ENCODE assay signal across 1 cellular context in genomic region chr9:101533334-101534187, GRCh38.
TF ChIP-seq lines count a peak whose summit lies in the region.

Gene RNF20 (plus strand): TSS chr9:101533853. CDS start chr9:101535424, 1,571 bp downstream.

TF ChIP-seq in HepG2, 621 proteins besides CTCF, POLR2A, EP300 and RAD21 (continued from another document and continues in another):
- TF ChIP-seq, protein P1, sequence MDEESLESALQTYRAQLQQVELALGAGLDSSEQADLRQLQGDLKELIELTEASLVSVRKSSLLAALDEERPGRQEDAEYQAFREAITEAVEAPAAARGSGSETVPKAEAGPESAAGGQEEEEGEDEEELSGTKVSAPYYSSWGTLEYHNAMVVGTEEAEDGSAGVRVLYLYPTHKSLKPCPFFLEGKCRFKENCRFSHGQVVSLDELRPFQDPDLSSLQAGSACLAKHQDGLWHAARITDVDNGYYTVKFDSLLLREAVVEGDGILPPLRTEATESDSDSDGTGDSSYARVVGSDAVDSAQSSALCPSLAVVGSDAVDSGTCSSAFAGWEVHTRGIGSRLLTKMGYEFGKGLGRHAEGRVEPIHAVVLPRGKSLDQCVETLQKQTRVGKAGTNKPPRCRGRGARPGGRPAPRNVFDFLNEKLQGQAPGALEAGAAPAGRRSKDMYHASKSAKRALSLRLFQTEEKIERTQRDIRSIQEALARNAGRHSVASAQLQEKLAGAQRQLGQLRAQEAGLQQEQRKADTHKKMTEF (CRISPR knock-in tag; IDR thresholded peaks at IDR 0.05), result peak; percentile 59
- no peak for TF ChIP-seq ZNF773 (CRISPR knock-in tag; IDR thresholded peaks at IDR 0.05; ENCODE audit: borderline replicate concordance)
- peak; percentile 92 for TF ChIP-seq KAT8 (CRISPR knock-in tag; IDR thresholded peaks at IDR 0.05)
- TF ChIP-seq ZSCAN30 (CRISPR knock-in tag; IDR thresholded peaks at IDR 0.05), result no peak
- TF ChIP-seq ZKSCAN8 (CRISPR knock-in tag; IDR thresholded peaks at IDR 0.05; ENCODE audit: borderline replicate concordance), result no peak
- TF ChIP-seq, protein P2, sequence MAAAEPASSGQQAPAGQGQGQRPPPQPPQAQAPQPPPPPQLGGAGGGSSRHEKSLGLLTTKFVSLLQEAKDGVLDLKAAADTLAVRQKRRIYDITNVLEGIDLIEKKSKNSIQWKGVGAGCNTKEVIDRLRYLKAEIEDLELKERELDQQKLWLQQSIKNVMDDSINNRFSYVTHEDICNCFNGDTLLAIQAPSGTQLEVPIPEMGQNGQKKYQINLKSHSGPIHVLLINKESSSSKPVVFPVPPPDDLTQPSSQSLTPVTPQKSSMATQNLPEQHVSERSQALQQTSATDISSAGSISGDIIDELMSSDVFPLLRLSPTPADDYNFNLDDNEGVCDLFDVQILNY (CRISPR knock-in tag; conservative IDR thresholded peaks at IDR 0.05), result peak; percentile 47; the same call in 1 of the 2 replicates
- TF ChIP-seq ZBTB40 (IDR thresholded peaks at IDR 0.05), result peak; percentile 81
- TF ChIP-seq ZBTB40 (CRISPR knock-in tag; IDR thresholded peaks at IDR 0.05), result no peak; the same call in 1 of the 2 replicates
- TF ChIP-seq, protein P3, sequence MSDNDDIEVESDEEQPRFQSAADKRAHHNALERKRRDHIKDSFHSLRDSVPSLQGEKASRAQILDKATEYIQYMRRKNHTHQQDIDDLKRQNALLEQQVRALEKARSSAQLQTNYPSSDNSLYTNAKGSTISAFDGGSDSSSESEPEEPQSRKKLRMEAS (IDR thresholded peaks at IDR 0.05), result peak; percentile 48; the same call in 1 of the 2 replicates
- TF ChIP-seq ZBTB3 (CRISPR knock-in tag; IDR thresholded peaks at IDR 0.05; ENCODE audit: borderline replicate concordance, low read depth), result no peak
- TF ChIP-seq ARNT2 (CRISPR knock-in tag; IDR thresholded peaks at IDR 0.05; ENCODE audit: low read depth), result 0 out of 2 replicates have a peak, but pooled peaks have one; percentile 35
- 0 out of 2 replicates have a peak, but pooled peaks have one; percentile 37 for TF ChIP-seq ZNF607 (CRISPR knock-in tag; IDR thresholded peaks at IDR 0.05; ENCODE audit: borderline replicate concordance)
- TF ChIP-seq RBM22 (optimal IDR thresholded peaks at IDR 0.05; ENCODE audit: low read length), result no peak
- TF ChIP-seq KLF15 (CRISPR knock-in tag; IDR thresholded peaks at IDR 0.05; ENCODE audit: borderline replicate concordance), result no peak
- TF ChIP-seq GLI4 (CRISPR knock-in tag; IDR thresholded peaks at IDR 0.05; ENCODE audit: borderline replicate concordance), result no peak
- TF ChIP-seq U2AF2 (IDR thresholded peaks at IDR 0.05; ENCODE audit: low read depth, low read length), result no peak
- peak; percentile 57 for TF ChIP-seq RXRA (CRISPR knock-in tag; IDR thresholded peaks at IDR 0.05)
- TF ChIP-seq ZNF605 (CRISPR knock-in tag; IDR thresholded peaks at IDR 0.05), result peak; percentile 75
- 0 out of 2 replicates have a peak, but pooled peaks have one; percentile 34 for TF ChIP-seq MEIS1 (CRISPR knock-in tag; IDR thresholded peaks at IDR 0.05; ENCODE audit: borderline replicate concordance)
- TF ChIP-seq ETV5 (CRISPR knock-in tag; IDR thresholded peaks at IDR 0.05; ENCODE audit: borderline replicate concordance), result peak; percentile 60; the same call in 1 of the 2 replicates
- peak; percentile 21; the same call in 1 of the 2 replicates for TF ChIP-seq ZNF232 (CRISPR knock-in tag; IDR thresholded peaks at IDR 0.05; ENCODE audit: borderline replicate concordance)
- TF ChIP-seq ZNF367 (CRISPR knock-in tag; IDR thresholded peaks at IDR 0.05; ENCODE audit: borderline replicate concordance), result no peak
- no peak for TF ChIP-seq PHB2 (IDR thresholded peaks at IDR 0.05; ENCODE audit: partially characterized antibody)
- TF ChIP-seq REPIN1 (CRISPR knock-in tag; IDR thresholded peaks at IDR 0.05; ENCODE audit: borderline replicate concordance, low read depth), result peak; percentile 89
- peak; percentile 24; the same call in 1 of the 2 replicates for TF ChIP-seq HDAC2 (CRISPR knock-in tag; IDR thresholded peaks at IDR 0.05)
- TF ChIP-seq ERF (CRISPR knock-in tag; IDR thresholded peaks at IDR 0.05), result peak; percentile 81
- no peak for TF ChIP-seq HIC2 (CRISPR knock-in tag; IDR thresholded peaks at IDR 0.05; ENCODE audit: low read depth)
- peak; percentile 52 for TF ChIP-seq TEAD3 (CRISPR knock-in tag; optimal IDR thresholded peaks at IDR 0.05; ENCODE audit: borderline replicate concordance)
- peak; percentile 65; the same call in 1 of the 2 replicates for TF ChIP-seq ZNF292 (CRISPR knock-in tag; IDR thresholded peaks at IDR 0.05; ENCODE audit: borderline replicate concordance, low read depth)
- TF ChIP-seq HNRNPLL (IDR thresholded peaks at IDR 0.05; ENCODE audit: low read depth, low read length, poor library complexity, severe bottlenecking), result peak; percentile 41
- peak; percentile 99 for TF ChIP-seq GABPB1 (CRISPR knock-in tag; IDR thresholded peaks at IDR 0.05)
- peak; percentile 93 for TF ChIP-seq TFDP2 (CRISPR knock-in tag; IDR thresholded peaks at IDR 0.05)
- TF ChIP-seq FOSL1 (CRISPR knock-in tag; IDR thresholded peaks at IDR 0.05; ENCODE audit: borderline replicate concordance), result no peak
- no peak for TF ChIP-seq RNF2 (conservative IDR thresholded peaks at IDR 0.05; ENCODE audit: low read depth)
- peak; percentile 49; the same call in 1 of the 2 replicates for TF ChIP-seq ZNF891 (CRISPR knock-in tag; IDR thresholded peaks at IDR 0.05)
- TF ChIP-seq, protein P4, sequence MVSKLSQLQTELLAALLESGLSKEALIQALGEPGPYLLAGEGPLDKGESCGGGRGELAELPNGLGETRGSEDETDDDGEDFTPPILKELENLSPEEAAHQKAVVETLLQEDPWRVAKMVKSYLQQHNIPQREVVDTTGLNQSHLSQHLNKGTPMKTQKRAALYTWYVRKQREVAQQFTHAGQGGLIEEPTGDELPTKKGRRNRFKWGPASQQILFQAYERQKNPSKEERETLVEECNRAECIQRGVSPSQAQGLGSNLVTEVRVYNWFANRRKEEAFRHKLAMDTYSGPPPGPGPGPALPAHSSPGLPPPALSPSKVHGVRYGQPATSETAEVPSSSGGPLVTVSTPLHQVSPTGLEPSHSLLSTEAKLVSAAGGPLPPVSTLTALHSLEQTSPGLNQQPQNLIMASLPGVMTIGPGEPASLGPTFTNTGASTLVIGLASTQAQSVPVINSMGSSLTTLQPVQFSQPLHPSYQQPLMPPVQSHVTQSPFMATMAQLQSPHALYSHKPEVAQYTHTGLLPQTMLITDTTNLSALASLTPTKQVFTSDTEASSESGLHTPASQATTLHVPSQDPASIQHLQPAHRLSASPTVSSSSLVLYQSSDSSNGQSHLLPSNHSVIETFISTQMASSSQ (IDR thresholded peaks at IDR 0.05; ENCODE audit: low read depth), result no peak
- TF ChIP-seq, protein P4 (CRISPR knock-in tag; IDR thresholded peaks at IDR 0.05; ENCODE audit: borderline replicate concordance), result peak; percentile 53
